Comparison of ENCODE assay signal across 8 cellular contexts in genomic region chr19:8308891-8309291, GRCh38. TPM values are rescaled to one million over a fixed set of nuclear protein-coding genes. Genes with fewer than 3 reads are reported as not detected.
DNase-seq lines count a peak whose midpoint lies in the region; ATAC-seq and TF ChIP-seq lines count a peak whose summit lies in the region.

No MANE protein-coding gene starts in this region.

- H3K27ac ChIP-seq in GM23338 (ENCODE audit: low read depth), result peak overlapping the region; percentile 85
- H3K27ac ChIP-seq in heart left ventricle, result peak overlapping the region in 6 of 12 donors; percentile 3 to 80 (median 52)
- peak overlapping the region in 3 of 4 donors; percentile 72 to 83 (median 81) for H3K27ac ChIP-seq in sigmoid colon
- no peak overlapping the region for H3K27ac ChIP-seq in thyroid gland

- H3K4me3 Mint-ChIP-seq in GM23338, result peak overlapping the region; percentile 90
- peak overlapping the region; percentile 90 for H3K4me3 Mint-ChIP-seq in activated CD4-positive, alpha-beta memory T cell treated with anti-CD3 and anti-CD28 coated beads, Interleukin-2, amount 10 ng/mL, durations not matched to agents 7 days and 5 days

- no peaks in the 10 kb centered on the region for H3K9me3 Mint-ChIP-seq in GM23338
- no peaks in the 10 kb centered on the region for H3K9me3 Mint-ChIP-seq in activated CD4-positive, alpha-beta memory T cell treated with anti-CD3 and anti-CD28 coated beads, Interleukin-2, amount 10 ng/mL, durations not matched to agents 7 days and 5 days

- peak overlapping the region; percentile 71; the same call in 1 of the 2 replicates for H3K27ac Mint-ChIP-seq in GM23338
- H3K27ac Mint-ChIP-seq in activated CD4-positive, alpha-beta memory T cell treated with anti-CD3 and anti-CD28 coated beads, Interleukin-2, amount 10 ng/mL, durations not matched to agents 7 days and 5 days, result no peak overlapping the region

- H3K9me3 ChIP-seq in heart left ventricle, result no peaks in the 10 kb centered on the region
- no peaks in the 10 kb centered on the region for H3K9me3 ChIP-seq in sigmoid colon
- no peaks in the 10 kb centered on the region for H3K9me3 ChIP-seq in thyroid gland

- H3K4me1 Mint-ChIP-seq in GM23338, result peaks cover 13% of the 10 kb centered on the region
- H3K4me1 Mint-ChIP-seq in activated CD4-positive, alpha-beta memory T cell treated with anti-CD3 and anti-CD28 coated beads, Interleukin-2, amount 10 ng/mL, durations not matched to agents 7 days and 5 days, result peaks cover 39% of the 10 kb centered on the region

- intact Hi-C loops in heart left ventricle (cut with DNase I) (no loop called here), sigmoid colon (cut with DNase I) (no loop called here), thyroid gland (cut with DNase I) (no loop called here)

- H4K20me1 ChIP-seq in GM23338 (replicated peaks; ENCODE audit: insufficient read depth), result peaks cover 3% of the 10 kb centered on the region; the same call in 1 of the 2 replicates

- DNase-seq in GM23338 (ENCODE audit: low spot score) (no peak), heart left ventricle (peak in 3 of 5 donors; percentile 5 to 19 (median 15)), sigmoid colon (peak; percentile 49), SIG-M5 (lab: John Stamatoyannopoulos, UW) (no peak), thyroid gland (no peak), cerebellar cortex (ENCODE audit: low spot score) (no peak), epidermal melanocyte (ENCODE audit: insufficient read length, low spot score) (no peak)
- DNase-seq in activated CD4-positive, alpha-beta memory T cell treated with anti-CD3 and anti-CD28 coated beads, Interleukin-2, amount 10 ng/mL, durations not matched to agents 7 days and 5 days, result no peak

- WGBS in heart left ventricle, 4 donors, result 68 to 76% (median 73%) methylated on average over 17 of the region's 17 CpGs
- WGBS in sigmoid colon, 2 donors, result 72 to 85% methylated on average over 17 of the region's 17 CpGs
- WGBS in thyroid gland, 2 donors, result 64 to 65% methylated on average over 15 to 17 of the region's 17 CpGs

- peaks cover 14% of the 10 kb centered on the region for H3K27me3 Mint-ChIP-seq in GM23338 (ENCODE audit: insufficient read depth, low read depth, poor library complexity)
- H3K27me3 Mint-ChIP-seq in activated CD4-positive, alpha-beta memory T cell treated with anti-CD3 and anti-CD28 coated beads, Interleukin-2, amount 10 ng/mL, durations not matched to agents 7 days and 5 days, result no peaks in the 10 kb centered on the region

- ATAC-seq in GM23338 (no peak), heart left ventricle (no peak)

- CTCF ChIA-PET in activated CD4-positive, alpha-beta memory T cell treated with anti-CD3 and anti-CD28 coated beads, Interleukin-2, amount 10 ng/mL, durations not matched to agents 7 days and 5 days (lab: Charles Lee), result interaction anchor here (0.6 to 1.6 kb wide), 2 partner anchors 104 to 345 kb away, joined by 3 to 5 read pairs; partner anchors contain the start of gene MARCHF2

- TF ChIP-seq CTCF in GM23338 (conservative IDR thresholded peaks at IDR 0.05; ENCODE audit: low read depth in 2 of 2) (no peak), heart left ventricle (IDR thresholded peaks at IDR 0.05) (no peak), sigmoid colon (IDR thresholded peaks at IDR 0.05) (no peak), thyroid gland (IDR thresholded peaks at IDR 0.05) (no peak)

- peak overlapping the region; percentile 74 for H3K4me2 ChIP-seq in GM23338

- H3K27me3 ChIP-seq in GM23338 (ENCODE audit: insufficient read depth) (no peaks in the 10 kb centered on the region), heart left ventricle (no peaks in the 10 kb centered on the region), sigmoid colon (no peaks in the 10 kb centered on the region), thyroid gland (no peaks in the 10 kb centered on the region)

- H3K36me3 ChIP-seq in GM23338 (ENCODE audit: insufficient read depth) (no peaks in the 10 kb centered on the region), heart left ventricle (peaks cover 0 to 45% (median 34%) of the 10 kb centered on the region in 9 donors), sigmoid colon (peaks cover 0 to 45% (median 27%) of the 10 kb centered on the region in 4 donors), thyroid gland (peaks cover 9 to 11% of the 10 kb centered on the region in 2 donors)

- peaks cover 17% of the 10 kb centered on the region for H3K79me2 ChIP-seq in GM23338 (replicated peaks; ENCODE audit: insufficient read depth)

- H2AFZ ChIP-seq in GM23338, result no peak overlapping the region

- peaks cover 47% of the 10 kb centered on the region for H3K36me3 Mint-ChIP-seq in GM23338 (ENCODE audit: low read depth)
- peaks cover 27% of the 10 kb centered on the region for H3K36me3 Mint-ChIP-seq in activated CD4-positive, alpha-beta memory T cell treated with anti-CD3 and anti-CD28 coated beads, Interleukin-2, amount 10 ng/mL, durations not matched to agents 7 days and 5 days (ENCODE audit: low read depth)

- H3K9me2 ChIP-seq in GM23338 (ENCODE audit: insufficient read depth), result no peaks in the 10 kb centered on the region

- POLR2A ChIA-PET in activated CD4-positive, alpha-beta memory T cell treated with anti-CD3 and anti-CD28 coated beads, Interleukin-2, amount 10 ng/mL, durations not matched to agents 7 days and 5 days (lab: Charles Lee), result interaction anchor here (1.7 to 3.2 kb wide), 2 partner anchors 12 to 40 kb away, joined by 4 to 25 read pairs; partner anchors contain the start of genes NDUFA7 and RPS28

- peaks cover 14% of the 10 kb centered on the region for H3F3A ChIP-seq in GM23338 (replicated peaks; ENCODE audit: low read depth)

- no peak for TF ChIP-seq EP300 in sigmoid colon (IDR thresholded peaks at IDR 0.05)

- H3K4me1 ChIP-seq in GM23338 (ENCODE audit: insufficient read depth), result peaks cover 11% of the 10 kb centered on the region; the same call in 1 of the 2 replicates
- peaks cover 3 to 53% (median 31%) of the 10 kb centered on the region in 12 donors for H3K4me1 ChIP-seq in heart left ventricle
- H3K4me1 ChIP-seq in sigmoid colon, result peaks cover 0 to 30% (median 22%) of the 10 kb centered on the region in 4 donors
- peaks cover 17% of the 10 kb centered on the region in 2 donors for H3K4me1 ChIP-seq in thyroid gland

- TF ChIP-seq POLR2A in heart left ventricle (IDR thresholded peaks at IDR 0.05), result no peak
- TF ChIP-seq POLR2A in sigmoid colon (IDR thresholded peaks at IDR 0.05), result no peak
- no peak for TF ChIP-seq POLR2A in thyroid gland (IDR thresholded peaks at IDR 0.05)

- H3K4me3 ChIP-seq in GM23338 (peak overlapping the region; percentile 91), heart left ventricle (peak overlapping the region in 11 of 12 donors; percentile 8 to 83 (median 65)), sigmoid colon (peak overlapping the region; percentile 53 to 70 (median 62)), thyroid gland (replicated peaks in 1 of 3) (peak overlapping the region in 1 of 3 donors; percentile 49)

RNA-seq across cellular contexts. Expression of gene CD320, which starts 0.7 kb away (rescaled TPM):
- 84.9 and 124 TPM in 2 replicates for total RNA-seq in GM23338 (2014; rRNA removed; shearing (Covaris generic))
- polyA plus RNA-seq in GM23338 (2016; fragmentation: Nextera tagmentation; extraction: Ambion mirVana) (87.0 and 90.0 TPM in 2 replicates), heart left ventricle (10 to 100 TPM; 37.8 to 70.5 TPM), sigmoid colon (10 to 100 TPM; 10.2 to 72.6 (median 12.0) TPM)
- total RNA-seq in activated CD4-positive, alpha-beta memory T cell treated with anti-CD3 and anti-CD28 coated beads, Interleukin-2, amount 10 ng/mL, durations not matched to agents 7 days and 5 days, result 10 to 100 TPM; 37.7 to 40.4 TPM
- total RNA-seq in heart left ventricle (10 to 100 TPM; 17.7 to 74.8 (median 35.7) TPM), sigmoid colon (10 to 100 TPM; 22.5 to 39.6 (median 28.7) TPM), thyroid gland (100 to 1,000 TPM in 1 of 4 donors, 10 to 100 TPM in 3; 20.8 to 114 (median 74.0) TPM)

RNA-seq across cellular contexts. Expression of gene NDUFA7, which starts 12.3 kb away (rescaled TPM):
- total RNA-seq in GM23338 (2014; rRNA removed; shearing (Covaris generic)), result 35.1 and 38.3 TPM in 2 replicates
- polyA plus RNA-seq in GM23338 (2016; fragmentation: Nextera tagmentation; extraction: Ambion mirVana) (344 and 364 TPM in 2 replicates), heart left ventricle (100 to 1,000 TPM; 168 to 393 TPM), sigmoid colon (100 to 1,000 TPM; 115 to 146 (median 130) TPM)
- 10 to 100 TPM; 67.1 to 67.3 TPM for total RNA-seq in activated CD4-positive, alpha-beta memory T cell treated with anti-CD3 and anti-CD28 coated beads, Interleukin-2, amount 10 ng/mL, durations not matched to agents 7 days and 5 days
- total RNA-seq in heart left ventricle (100 to 1,000 TPM in 4 of 9 donors, 10 to 100 TPM in 5; 74.5 to 179 (median 93.6) TPM), sigmoid colon (10 to 100 TPM; 21.0 to 35.5 (median 27.5) TPM), thyroid gland (10 to 100 TPM in 2 of 4 donors, 1 to 10 TPM in 2; 3.8 to 39.7 (median 17.0) TPM)

RNA-seq across cellular contexts. Expression of gene RPS28, which starts 12.4 kb away (rescaled TPM):
- total RNA-seq in GM23338 (2014; rRNA removed; shearing (Covaris generic)), result 151 and 174 TPM in 2 replicates
- polyA plus RNA-seq in GM23338 (2016; fragmentation: Nextera tagmentation; extraction: Ambion mirVana), result 1,790 and 2,003 TPM in 2 replicates
- 1,000 to 10,000 TPM; 1,605 to 1,659 TPM for total RNA-seq in activated CD4-positive, alpha-beta memory T cell treated with anti-CD3 and anti-CD28 coated beads, Interleukin-2, amount 10 ng/mL, durations not matched to agents 7 days and 5 days
- 1,000 to 10,000 TPM in 6 of 9 donors, 100 to 1,000 TPM in 3; 271 to 1,278 (median 1,186) TPM for total RNA-seq in heart left ventricle
- polyA plus RNA-seq in heart left ventricle, result 100 to 1,000 TPM; 410 to 899 TPM
- 100 to 1,000 TPM; 244 to 601 (median 414) TPM for total RNA-seq in sigmoid colon
- 100 to 1,000 TPM; 574 to 938 (median 657) TPM for polyA plus RNA-seq in sigmoid colon
- total RNA-seq in thyroid gland, result 100 to 1,000 TPM; 262 to 525 (median 420) TPM

RNA-seq across cellular contexts. Expression of gene KANK3, which starts 34.2 kb away (rescaled TPM):
- 8.7 and 9.3 TPM in 2 replicates for total RNA-seq in GM23338 (2014; rRNA removed; shearing (Covaris generic))
- polyA plus RNA-seq in GM23338 (2016; fragmentation: Nextera tagmentation; extraction: Ambion mirVana) (2.0 and 2.2 TPM in 2 replicates), heart left ventricle (10 to 100 TPM; 16.9 to 19.4 TPM), sigmoid colon (1 to 10 TPM in 2 of 3 donors, under 1 TPM in 1; 0.92 to 4.9 (median 3.6) TPM)
- 1 to 10 TPM; 7.4 to 8.7 TPM for total RNA-seq in activated CD4-positive, alpha-beta memory T cell treated with anti-CD3 and anti-CD28 coated beads, Interleukin-2, amount 10 ng/mL, durations not matched to agents 7 days and 5 days
- total RNA-seq in heart left ventricle (10 to 100 TPM; 12.3 to 33.6 (median 15.9) TPM), sigmoid colon (1 to 10 TPM; 6.5 to 8.9 (median 8.4) TPM), thyroid gland (10 to 100 TPM; 21.1 to 49.7 (median 30.5) TPM)

RNA-seq across cellular contexts. Expression of gene ANGPTL4, which starts 55.1 kb away (rescaled TPM):
- 1.4 and 2.2 TPM in 2 replicates for total RNA-seq in GM23338 (2014; rRNA removed; shearing (Covaris generic))
- polyA plus RNA-seq in GM23338 (2016; fragmentation: Nextera tagmentation; extraction: Ambion mirVana) (1.9 and 2.1 TPM in 2 replicates), heart left ventricle (10 to 100 TPM in 1 of 2 donors, 1 to 10 TPM in 1; 9.4 to 13.6 TPM), sigmoid colon (10 to 100 TPM in 1 of 3 donors, 1 to 10 TPM in 2; 2.3 to 10.3 (median 2.4) TPM)
- total RNA-seq in activated CD4-positive, alpha-beta memory T cell treated with anti-CD3 and anti-CD28 coated beads, Interleukin-2, amount 10 ng/mL, durations not matched to agents 7 days and 5 days, result 1 to 10 TPM; 1.2 to 1.4 TPM
- total RNA-seq in heart left ventricle (100 to 1,000 TPM in 1 of 9 donors, 10 to 100 TPM in 4, 1 to 10 TPM in 4; 2.4 to 117 (median 10.8) TPM), sigmoid colon (10 to 100 TPM in 3 of 4 donors, 1 to 10 TPM in 1; 7.1 to 31.6 (median 24.0) TPM), thyroid gland (10 to 100 TPM; 19.9 to 99.8 (median 46.6) TPM)

Comparison
In these comparisons a context has a peak if more than half of its experiments do, and no peak if none do; other contexts are left out.
1. DNase-seq: peak in heart left ventricle (3 of 5) and sigmoid colon (single experiment); none in GM23338 (single experiment), activated CD4-positive, alpha-beta memory T cell treated with anti-CD3 and anti-CD28 coated beads, Interleukin-2, amount 10 ng/mL, durations not matched to agents 7 days and 5 days (single experiment), SIG-M5 (single experiment), thyroid gland (0 of 2), cerebellar cortex (single experiment) and epidermal melanocyte (single experiment).
2. H3K27ac ChIP-seq: peak in GM23338 (single experiment) and sigmoid colon (3 of 4); none in thyroid gland (0 of 3).